ENCODE assay signal across 8 cellular contexts in genomic region chr17:76727745-76728456, GRCh38. TPM values are rescaled to one million over a fixed set of nuclear protein-coding genes. Genes with fewer than 3 reads are reported as not detected.
DNase-seq lines count a peak whose midpoint lies in the region; ATAC-seq and TF ChIP-seq lines count a peak whose summit lies in the region.

No MANE protein-coding gene starts in this region.

- no peak for TF ChIP-seq CTCF in activated CD8-positive, alpha-beta T cell treated with anti-CD3 and anti-CD28 coated beads for 36 hours (IDR thresholded peaks at IDR 0.05)

- H3K27ac Mint-ChIP-seq in activated CD8-positive, alpha-beta T cell treated with anti-CD3 and anti-CD28 coated beads for 36 hours, result peak overlapping the region; percentile 95
- H3K27ac Mint-ChIP-seq in stimulated activated memory B cell treated with anti-CD40 and anti-IgM and Interleukin-4, amounts not matched to agents 10 μg/mL and 1 μg/mL and 100 μg/mL, for 72 hours, result peak overlapping the region; percentile 99

- H3K9me3 Mint-ChIP-seq in activated CD8-positive, alpha-beta T cell treated with anti-CD3 and anti-CD28 coated beads for 36 hours, result no peaks in the 10 kb centered on the region
- H3K9me3 Mint-ChIP-seq in stimulated activated memory B cell treated with anti-CD40 and anti-IgM and Interleukin-4, amounts not matched to agents 10 μg/mL and 1 μg/mL and 100 μg/mL, for 72 hours, result no peaks in the 10 kb centered on the region

- H3K36me3 Mint-ChIP-seq in activated CD8-positive, alpha-beta T cell treated with anti-CD3 and anti-CD28 coated beads for 36 hours (ENCODE audit: low read depth), result peaks cover 71% of the 10 kb centered on the region
- H3K36me3 Mint-ChIP-seq in stimulated activated memory B cell treated with anti-CD40 and anti-IgM and Interleukin-4, amounts not matched to agents 10 μg/mL and 1 μg/mL and 100 μg/mL, for 72 hours, result peaks cover 14% of the 10 kb centered on the region

- POLR2A ChIA-PET in activated CD8-positive, alpha-beta T cell treated with anti-CD3 and anti-CD28 coated beads for 36 hours (lab: Charles Lee), result interaction anchor here (0.6 to 8.0 kb wide), 8 partner anchors 8 to 329 kb away, joined by 3 to 184 read pairs (median 4); partner anchors contain the start of genes MFSD11, MXRA7 and SRSF2

- no peak for ATAC-seq in activated CD8-positive, alpha-beta T cell treated with anti-CD3 and anti-CD28 coated beads for 36 hours
- no peak for ATAC-seq in stimulated activated memory B cell treated with anti-CD40 and anti-IgM and Interleukin-4, amounts not matched to agents 10 μg/mL and 1 μg/mL and 100 μg/mL, for 72 hours
- ATAC-seq in HG03159 (IDR thresholded peaks at IDR 0.05; ENCODE audit: unreplicated experiment) (no peak), GM19452 (IDR thresholded peaks at IDR 0.05; ENCODE audit: unreplicated experiment) (no peak)

- no peaks in the 10 kb centered on the region for H3K27me3 Mint-ChIP-seq in activated CD8-positive, alpha-beta T cell treated with anti-CD3 and anti-CD28 coated beads for 36 hours
- no peaks in the 10 kb centered on the region for H3K27me3 Mint-ChIP-seq in stimulated activated memory B cell treated with anti-CD40 and anti-IgM and Interleukin-4, amounts not matched to agents 10 μg/mL and 1 μg/mL and 100 μg/mL, for 72 hours

- H3K4me1 Mint-ChIP-seq in activated CD8-positive, alpha-beta T cell treated with anti-CD3 and anti-CD28 coated beads for 36 hours (ENCODE audit: low read depth), result peaks cover 40% of the 10 kb centered on the region
- H3K4me1 Mint-ChIP-seq in stimulated activated memory B cell treated with anti-CD40 and anti-IgM and Interleukin-4, amounts not matched to agents 10 μg/mL and 1 μg/mL and 100 μg/mL, for 72 hours, result peaks cover 57% of the 10 kb centered on the region

- peak overlapping the region; percentile 98 for H3K4me3 Mint-ChIP-seq in activated CD8-positive, alpha-beta T cell treated with anti-CD3 and anti-CD28 coated beads for 36 hours
- H3K4me3 Mint-ChIP-seq in stimulated activated memory B cell treated with anti-CD40 and anti-IgM and Interleukin-4, amounts not matched to agents 10 μg/mL and 1 μg/mL and 100 μg/mL, for 72 hours, result peak overlapping the region; percentile 87

- intact Hi-C loops in activated CD8-positive, alpha-beta T cell treated with anti-CD3 and anti-CD28 coated beads for 36 hours (cut with micrococcal nuclease), result no loop called here

- CTCF ChIA-PET in activated CD8-positive, alpha-beta T cell treated with anti-CD3 and anti-CD28 coated beads for 36 hours (lab: Charles Lee), result interaction anchor here (0.8 to 9.5 kb wide), 5 partner anchors 7 to 88 kb away, joined by 3 to 83 read pairs (median 3); no protein-coding TSS in a partner anchor

- peak; percentile 27 for DNase-seq in stimulated activated CD4-positive, alpha-beta T cell treated with anti-CD3 and anti-CD28 coated beads, Interleukin-1b, Interleukin-23, amount 100 ng/mL, for 48 hours
- no peak for DNase-seq in stimulated activated CD4-positive, alpha-beta T cell treated with anti-CD3 and anti-CD28 coated beads, Interleukin-2, amount 100 ng/mL, for 48 hours
- DNase-seq in activated CD8-positive, alpha-beta T cell treated with anti-CD3 and anti-CD28 coated beads for 36 hours, result no peak
- peak; percentile 32 for DNase-seq in hepatic stellate cell (ENCODE audit: low spot score)
- no peak for DNase-seq in activated CD8-positive, alpha-beta memory T cell treated with anti-CD3 and anti-CD28 coated beads for 24 hours

RNA-seq across cellular contexts. Expression of gene METTL23, which starts 1.3 kb away (rescaled TPM):
- 10 to 100 TPM; 30.7 to 30.9 TPM for total RNA-seq in activated CD8-positive, alpha-beta T cell treated with anti-CD3 and anti-CD28 coated beads for 36 hours

RNA-seq across cellular contexts. Expression of gene JMJD6, which starts 1.5 kb away (rescaled TPM):
- total RNA-seq in activated CD8-positive, alpha-beta T cell treated with anti-CD3 and anti-CD28 coated beads for 36 hours, result 10 to 100 TPM; 77.9 to 80.3 TPM

RNA-seq across cellular contexts. Expression of gene SRSF2, which starts 9.2 kb away (rescaled TPM):
- total RNA-seq in activated CD8-positive, alpha-beta T cell treated with anti-CD3 and anti-CD28 coated beads for 36 hours, result 100 to 1,000 TPM; 344 to 364 TPM

RNA-seq across cellular contexts. Expression of gene MFSD11, which starts 10.0 kb away (rescaled TPM):
- 10 to 100 TPM; 17.0 to 17.6 TPM for total RNA-seq in activated CD8-positive, alpha-beta T cell treated with anti-CD3 and anti-CD28 coated beads for 36 hours

RNA-seq across cellular contexts. Expression of gene MXRA7, which starts 17.1 kb away (rescaled TPM):
- total RNA-seq in activated CD8-positive, alpha-beta T cell treated with anti-CD3 and anti-CD28 coated beads for 36 hours, result 1 to 10 TPM; 8.4 to 8.6 TPM

Comparison
In these comparisons a context has a peak if more than half of its experiments do, and no peak if none do; other contexts are left out.
1. DNase-seq: peak in stimulated activated CD4-positive, alpha-beta T cell treated with anti-CD3 and anti-CD28 coated beads, Interleukin-1b, Interleukin-23, amount 100 ng/mL, for 48 hours (single experiment) and hepatic stellate cell (single experiment); none in stimulated activated CD4-positive, alpha-beta T cell treated with anti-CD3 and anti-CD28 coated beads, Interleukin-2, amount 100 ng/mL, for 48 hours (0 of 2), activated CD8-positive, alpha-beta T cell treated with anti-CD3 and anti-CD28 coated beads for 36 hours (single experiment) and activated CD8-positive, alpha-beta memory T cell treated with anti-CD3 and anti-CD28 coated beads for 24 hours (single experiment).